8 cellular contexts compared by ENCODE assay signal in the genomic region with DNA sequence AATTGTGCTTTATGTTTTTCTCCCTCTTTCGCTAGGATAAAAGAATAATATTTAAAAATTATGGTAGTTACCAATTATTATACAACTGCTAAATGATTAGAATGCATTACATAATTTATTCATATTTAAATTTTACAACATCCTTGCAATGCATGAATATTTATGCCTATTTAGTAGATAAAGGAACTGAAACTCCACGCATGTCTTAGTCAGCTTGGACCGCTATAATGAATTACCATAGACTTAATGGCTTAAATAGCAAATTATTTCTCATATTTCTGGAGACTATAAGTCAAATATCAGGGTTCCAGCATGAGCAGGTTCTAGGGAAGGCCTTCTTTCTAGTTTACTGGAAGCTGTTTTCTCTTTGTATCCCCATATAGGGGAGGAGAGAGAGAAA.
"Had no signal": no experiment of that assay in that cellular context is flagged by ENCODE, and none has a peak within 500 bp of the region (broad histone marks: within the 10 kb centered on the region; RNA-seq: fewer than 3 reads in every experiment).

No MANE protein-coding gene starts in this region.

- FAIRE-seq: H1, H54, HepG2 had no signal

- H3K4me3 ChIP-seq: GM23338 had no signal

- DNase-seq: H9, HCEC 1CT, KBM-7 had no signal

- ATAC-seq: GM23338, HepG2 had no signal

- H3K27ac ChIP-seq: HL-60 had no signal
